ENCODE assay signal across 32 cellular contexts in genomic region chr2:235360446-235360845, GRCh38.
"Had no signal": no experiment of that assay in that cellular context is flagged by ENCODE, and none has a peak within 500 bp of the region (broad histone marks: within the 10 kb centered on the region; RNA-seq: fewer than 3 reads in every experiment).

No MANE protein-coding gene starts in this region.

- H3K4me1 ChIP-seq: adrenal gland, ascending aorta, body of pancreas, breast epithelium had no signal

- H3K36me3 ChIP-seq: adrenal gland, ascending aorta, brain microvascular endothelial cell, breast epithelium, cardiac muscle cell had no signal

- H3K27me3 ChIP-seq: adrenal gland, ascending aorta, body of pancreas, brain microvascular endothelial cell, breast epithelium, cardiac muscle cell had no signal

- H3K27ac ChIP-seq: adrenal gland, ascending aorta, body of pancreas, brain microvascular endothelial cell, breast epithelium, cardiac muscle cell had no signal

- DNase-seq: activated effector memory CD4-positive, alpha-beta T cell treated with anti-CD3 and anti-CD28 coated beads, Interleukin-2, amount 50 U/mL, for 16 hours; activated effector memory CD4-positive, alpha-beta T cell treated with Interleukin-2 at 50 U/mL for 16 hours; activated gamma-delta T cell; activated gamma-delta T cell treated with Interleukin-2 at 50 U/mL for 16 hours; activated naive CD4-positive, alpha-beta T cell; activated naive CD4-positive, alpha-beta T cell treated with anti-CD3 and anti-CD28 coated beads for 36 hours; activated naive CD4-positive, alpha-beta T cell treated with anti-CD3 and anti-CD28 coated beads, Interleukin-2, amount 10 ng/mL, durations not matched to agents 7 days and 5 days; activated naive CD4-positive, alpha-beta T cell treated with anti-CD3 and anti-CD28 coated beads, Interleukin-2, amount 50 U/mL, for 16 hours; activated naive CD4-positive, alpha-beta T cell treated with Interleukin-2 at 50 U/mL for 16 hours; activated naive CD8-positive, alpha-beta T cell treated with anti-CD3 and anti-CD28 coated beads for 36 hours; activated naive CD8-positive, alpha-beta T cell treated with anti-CD3 and anti-CD28 coated beads, Interleukin-2, amount 10 ng/mL, durations not matched to agents 7 days and 5 days; activated naive CD8-positive, alpha-beta T cell treated with anti-CD3 and anti-CD28 coated beads, Interleukin-2, amount 50 U/mL, for 24 hours; activated T-cell treated with anti-CD3 and anti-CD28 coated beads, Interleukin-2, amount 50 U/mL, for 1 hour; activated T-cell treated with anti-CD3 and anti-CD28 coated beads, Interleukin-2, amount 50 U/mL, for 24 hours; activated T-cell treated with anti-CD3 and anti-CD28 coated beads, Interleukin-2, amount 50 U/mL, for 4 hours; activated T-cell treated with anti-CD3 and anti-CD28 coated beads, Interleukin-2, amount 50 U/mL, for 48 hours; activated T-cell treated with anti-CD3 and anti-CD28 coated beads, Interleukin-2, amount 50 U/mL, for 72 hours; adrenal gland; amniotic stem cell; amygdala; anterior cingulate cortex; aorta; body of pancreas; brain microvascular endothelial cell; caudate nucleus; central memory CD4-positive, alpha-beta T cell; cerebellar nuclear complex had no signal

- H3K4me3 ChIP-seq: adrenal gland, ascending aorta, body of pancreas, breast epithelium, cardiac muscle cell had no signal

- ATAC-seq: activated naive CD4-positive, alpha-beta T cell treated with anti-CD3 and anti-CD28 coated beads, Interleukin-2, amount 50 U/mL, for 72 hours; activated naive CD8-positive, alpha-beta T cell treated with anti-CD3 and anti-CD28 coated beads, Interleukin-2, amount 50 U/mL, for 24 hours; activated T-cell treated with anti-CD3 and anti-CD28 coated beads, Interleukin-2, amount 50 U/mL, for 4 hours; activated T-cell treated with anti-CD3 and anti-CD28 coated beads, Interleukin-2, amount 50 U/mL, for 72 hours; activated T-helper 17 cell treated with anti-CD3 and anti-CD28 coated beads, Interleukin-2, amount 50 U/mL, for 72 hours; body of pancreas had no signal

- H3K9me3 ChIP-seq: adrenal gland, ascending aorta, body of pancreas, breast epithelium had no signal
